In the genomic region with DNA sequence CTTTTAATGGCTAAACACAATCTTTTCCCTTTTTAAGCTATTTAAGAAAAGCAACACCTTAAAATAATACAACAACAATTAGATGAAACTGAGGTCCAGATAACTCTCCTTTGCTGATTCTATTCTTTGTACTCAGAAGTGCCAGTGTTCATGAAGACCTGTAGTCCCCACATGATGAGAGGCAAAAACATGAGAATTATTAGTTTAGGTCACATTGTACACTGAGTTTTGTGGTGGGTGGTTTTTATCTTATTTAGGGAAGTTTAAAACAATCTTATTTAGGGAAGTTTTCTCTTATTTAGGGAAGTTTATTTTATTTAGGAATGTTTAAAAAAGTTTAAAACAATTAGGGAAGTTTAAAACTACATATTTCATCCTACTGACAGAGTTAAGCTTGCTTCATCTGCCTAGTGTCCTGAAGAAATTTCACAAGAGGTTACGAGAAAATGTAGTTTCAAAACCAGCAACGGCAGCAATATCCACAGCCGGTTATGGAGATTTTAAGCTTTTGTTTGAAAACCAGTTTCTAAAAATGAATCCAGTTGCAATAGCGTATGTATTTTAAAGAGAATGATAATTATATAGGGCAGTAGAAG, we compare ENCODE assay signal across 18 cellular contexts. TPM values are rescaled to one million over a fixed set of nuclear protein-coding genes. Genes with fewer than 3 reads are reported as not detected.
"Had no signal": no experiment of that assay in that cellular context is flagged by ENCODE, and none has a peak within 500 bp of the region (broad histone marks: within the 10 kb centered on the region; RNA-seq: fewer than 3 reads in every experiment).

No MANE protein-coding gene starts in this region.

- DNase-seq: activated CD4-positive, alpha-beta T cell treated with anti-CD3 and anti-CD28 coated beads, Interleukin-2, amount 50 U/mL, for 1 hour; activated naive CD4-positive, alpha-beta T cell treated with Interleukin-2 at 50 U/mL for 16 hours; anterior cingulate cortex; cerebellar nuclear complex; effector memory CD4-positive, alpha-beta T cell; foreskin keratinocyte; occipital lobe; right cardiac atrium; stimulated activated naive CD8-positive, alpha-beta T cell treated with anti-CD3 and anti-CD28 coated beads, Interleukin-15, amount 100 ng/mL, for 72 hours; testis had no signal

- H3K4me3 Mint-ChIP-seq: nephron; stimulated activated naive CD8-positive, alpha-beta T cell treated with anti-CD3 and anti-CD28 coated beads, Interleukin-15, amount 100 ng/mL, for 72 hours; T-helper 2 cell treated with Interferon-gamma antibody and Interleukin-4, amounts not matched to agents 5 μg/mL and 100 μg/mL, for 36 hours had no signal

- H3K4me1 ChIP-seq: foreskin keratinocyte, prostate gland, testis had no signal

- H3K4me1 Mint-ChIP-seq: nephron; stimulated activated naive CD8-positive, alpha-beta T cell treated with anti-CD3 and anti-CD28 coated beads, Interleukin-15, amount 100 ng/mL, for 72 hours had no signal

- H3K27ac Mint-ChIP-seq: nephron; stimulated activated naive CD8-positive, alpha-beta T cell treated with anti-CD3 and anti-CD28 coated beads, Interleukin-15, amount 100 ng/mL, for 72 hours; T-helper 2 cell treated with Interferon-gamma antibody and Interleukin-4, amounts not matched to agents 5 μg/mL and 100 μg/mL, for 36 hours had no signal

- H3K9me3 ChIP-seq: prostate gland, testis had no signal

- H3K4me3 ChIP-seq: prostate gland, smooth muscle cell, testis had no signal

- H3K27ac ChIP-seq: foreskin keratinocyte, prostate gland, testis had no signal

- H3K27me3 ChIP-seq: foreskin keratinocyte, testis had no signal

- H3K36me3 ChIP-seq: prostate gland had no signal

RNA-seq across cellular contexts. Expression of a gene that starts 7.8 kb away (rescaled TPM):
- total RNA-seq: activated CD8-positive, alpha-beta memory T cell treated with anti-CD3 and anti-CD28 coated beads for 36 hours; foreskin keratinocyte; kidney epithelial cell; lower leg skin; occipital lobe; prostate gland; right cardiac atrium; smooth muscle cell; ureter had no signal
- polyA plus RNA-seq: foreskin keratinocyte, right cardiac atrium, smooth muscle cell had no signal

RNA-seq across cellular contexts. Expression of a gene that starts 45.2 kb away (rescaled TPM):
- total RNA-seq: activated CD8-positive, alpha-beta memory T cell treated with anti-CD3 and anti-CD28 coated beads for 36 hours; foreskin keratinocyte; kidney epithelial cell; lower leg skin; occipital lobe; prostate gland; right cardiac atrium; smooth muscle cell; ureter had no signal
- polyA plus RNA-seq: foreskin keratinocyte, right cardiac atrium, smooth muscle cell had no signal

RNA-seq across cellular contexts. Expression of a gene that starts 55.1 kb away (rescaled TPM):
- total RNA-seq: activated CD8-positive, alpha-beta memory T cell treated with anti-CD3 and anti-CD28 coated beads for 36 hours; foreskin keratinocyte; kidney epithelial cell; lower leg skin; occipital lobe; prostate gland; right cardiac atrium; smooth muscle cell; testis; ureter had no signal
- polyA plus RNA-seq: foreskin keratinocyte, right cardiac atrium, smooth muscle cell had no signal
